In the genomic region with DNA sequence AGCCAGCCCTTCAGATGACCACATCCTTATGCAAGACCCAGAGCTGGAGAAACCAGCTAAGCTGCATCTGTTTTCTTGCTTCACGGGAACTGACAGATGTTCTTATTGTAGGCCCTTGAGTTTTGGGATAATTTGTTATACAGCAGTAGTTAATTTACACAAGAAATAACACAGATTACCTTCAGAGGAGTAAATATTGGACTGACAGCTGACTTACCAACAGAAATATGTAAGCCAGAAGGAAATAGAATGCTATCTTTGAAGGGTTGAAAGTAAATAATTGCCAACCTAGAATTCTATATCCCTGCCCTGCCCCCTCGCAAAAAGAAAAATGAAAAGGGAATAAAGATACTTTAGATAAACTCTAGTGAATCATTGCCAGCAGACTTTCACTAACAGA, we compare ENCODE assay signal across 19 cellular contexts.
"Had no signal": no experiment of that assay in that cellular context is flagged by ENCODE, and none has a peak within 500 bp of the region (broad histone marks: within the 10 kb centered on the region; RNA-seq: fewer than 3 reads in every experiment).

No MANE protein-coding gene starts in this region.

- H3K4me1 Mint-ChIP-seq: naive thymus-derived CD4-positive, alpha-beta T cell; nephron progenitor cell; stimulated activated memory B cell treated with anti-CD40 and anti-IgM and Interleukin-4, amounts not matched to agents 10 μg/mL and 1 μg/mL and 100 μg/mL, for 72 hours; stimulated activated naive CD8-positive, alpha-beta T cell treated with anti-CD3 and anti-CD28 coated beads, Interleukin-15, amount 100 ng/mL, for 72 hours had no signal

- H3K4me1 ChIP-seq: heart left ventricle, parathyroid adenoma, prostate gland, spleen, testis, tibial nerve had no signal

- H3K27me3 ChIP-seq: heart left ventricle, spleen, testis, tibial nerve had no signal

- H3K4me3 Mint-ChIP-seq: naive thymus-derived CD4-positive, alpha-beta T cell; nephron progenitor cell; stimulated activated memory B cell treated with anti-CD40 and anti-IgM and Interleukin-4, amounts not matched to agents 10 μg/mL and 1 μg/mL and 100 μg/mL, for 72 hours; stimulated activated naive CD8-positive, alpha-beta T cell treated with anti-CD3 and anti-CD28 coated beads, Interleukin-15, amount 100 ng/mL, for 72 hours had no signal

- H3K36me3 ChIP-seq: prostate gland had no signal

- H3K27me3 Mint-ChIP-seq: naive thymus-derived CD4-positive, alpha-beta T cell; stimulated activated memory B cell treated with anti-CD40 and anti-IgM and Interleukin-4, amounts not matched to agents 10 μg/mL and 1 μg/mL and 100 μg/mL, for 72 hours; stimulated activated naive CD8-positive, alpha-beta T cell treated with anti-CD3 and anti-CD28 coated beads, Interleukin-15, amount 100 ng/mL, for 72 hours had no signal

- H3K9ac ChIP-seq: parathyroid adenoma had no signal

- H3K9me3 ChIP-seq: prostate gland, testis had no signal

- H3K27ac Mint-ChIP-seq: naive thymus-derived CD4-positive, alpha-beta T cell; nephron progenitor cell; stimulated activated memory B cell treated with anti-CD40 and anti-IgM and Interleukin-4, amounts not matched to agents 10 μg/mL and 1 μg/mL and 100 μg/mL, for 72 hours; stimulated activated naive CD8-positive, alpha-beta T cell treated with anti-CD3 and anti-CD28 coated beads, Interleukin-15, amount 100 ng/mL, for 72 hours had no signal

- DNase-seq: effector CD4-positive, alpha-beta T cell; heart left ventricle; hypothalamus; kidney glomerular epithelial cell; mammary epithelial cell; naive thymus-derived CD4-positive, alpha-beta T cell; nephron progenitor cell; retina; spleen; stimulated activated CD4-positive, alpha-beta T cell treated with anti-CD3 and anti-CD28 coated beads, Interleukin-15, amount 100 ng/mL, for 24 hours; stimulated activated CD4-positive, alpha-beta T cell treated with anti-CD3 and anti-CD28 coated beads, Interleukin-1b, Interleukin-23, amount 100 ng/mL, for 48 hours; stimulated activated CD4-positive, alpha-beta T cell treated with anti-CD3 and anti-CD28 coated beads, Interleukin-4, amount 100 ng/mL, for 24 hours; stimulated activated naive CD8-positive, alpha-beta T cell treated with anti-CD3 and anti-CD28 coated beads, Interleukin-15, amount 100 ng/mL, for 72 hours; testis had no signal

- H3K4me3 ChIP-seq: coronary artery, heart left ventricle, prostate gland, spleen, testis, tibial nerve had no signal
